ENCODE assay signal across 9 cellular contexts in genomic region chr10:29535778-29536459, GRCh38.
A peak's percentile ranks its signal among the peaks of the same experiment; 100 is the strongest.
DNase-seq lines count a peak whose midpoint lies in the region; ATAC-seq and TF ChIP-seq lines count a peak whose summit lies in the region.
"Had no signal": no experiment of that assay in that cellular context is flagged by ENCODE, and none has a peak within 500 bp of the region (broad histone marks: within the 10 kb centered on the region; RNA-seq: fewer than 3 reads in every experiment).

No MANE protein-coding gene starts in this region.

- CTCF ChIA-PET in AG04450 (lab: Charles Lee): interaction anchor here (0.8 to 2.3 kb wide), 12 partner anchors 9 to 149 kb away, joined by 3 to 41 read pairs (median 9); no protein-coding TSS in a partner anchor
- CTCF ChIA-PET in naive thymus-derived CD4-positive, alpha-beta T cell (lab: Charles Lee): no interaction called here

- no peaks in the 10 kb centered on the region for H3K27me3 Mint-ChIP-seq in osteocyte (ENCODE audit: unreplicated experiment)
- H3K27me3 Mint-ChIP-seq in naive thymus-derived CD4-positive, alpha-beta T cell: no peaks in the 10 kb centered on the region

- H3K9me3 ChIP-seq in AG04450 (ENCODE audit: control insufficient read depth, insufficient read depth, low read length) (no peaks in the 10 kb centered on the region), SJCRH30 (replicated peaks) (no peaks in the 10 kb centered on the region)
- no peaks in the 10 kb centered on the region for H3K9me3 ChIP-seq in naive thymus-derived CD4-positive, alpha-beta T cell (ENCODE audit: control insufficient read depth in 2 of 3, low read length in 3 of 3)

- H3K4me3 ChIP-seq in AG04450 (ENCODE audit: low read depth, low read length) (peak overlapping the region; percentile 37), fibroblast of villous mesenchyme (ENCODE audit: low read depth, low read length) (peak overlapping the region; percentile 8), SJCRH30 (no peak overlapping the region)
- no peak overlapping the region for H3K4me3 ChIP-seq in naive thymus-derived CD4-positive, alpha-beta T cell (ENCODE audit: low read length)

- no peaks in the 10 kb centered on the region for H3K9me3 Mint-ChIP-seq in osteocyte (ENCODE audit: unreplicated experiment)
- H3K9me3 Mint-ChIP-seq in naive thymus-derived CD4-positive, alpha-beta T cell: no peaks in the 10 kb centered on the region

- POLR2A ChIA-PET in AG04450 (lab: Yijun Ruan, JAX): no interaction called here
- POLR2A ChIA-PET in naive thymus-derived CD4-positive, alpha-beta T cell (lab: Charles Lee): no interaction called here

- H3K4me3 Mint-ChIP-seq in osteocyte (ENCODE audit: unreplicated experiment): peak overlapping the region; percentile 67
- H3K4me3 Mint-ChIP-seq in naive thymus-derived CD4-positive, alpha-beta T cell: no peak overlapping the region

- H3K27ac Mint-ChIP-seq in osteocyte (ENCODE audit: unreplicated experiment): peak overlapping the region; percentile 85
- H3K27ac Mint-ChIP-seq in naive thymus-derived CD4-positive, alpha-beta T cell: peak overlapping the region in 2 of 9 donors; percentile 28 to 51

- TF ChIP-seq CTCF in AG04450 (IDR thresholded peaks at IDR 0.05; ENCODE audit: low read depth, low read length) (no peak), VCaP (conservative IDR thresholded peaks at IDR 0.05) (peak; percentile 40), fibroblast of villous mesenchyme (IDR thresholded peaks at IDR 0.05; ENCODE audit: insufficient read depth, low read depth, low read length) (no peak), osteocyte (IDR thresholded peaks at IDR 0.05) (peak; percentile 7)

- DNase-seq in AG04450 (ENCODE audit: low read depth, low spot score) (no peak), fibroblast of villous mesenchyme (ENCODE audit: low read depth) (no peak), osteocyte (ENCODE audit: extremely low spot score, unreplicated experiment) (peak; percentile 34), SJCRH30 (no peak), NOMO-1 (lab: John Stamatoyannopoulos, UW; ENCODE audit: unreplicated experiment in 2 of 2) (no peak)
- no peak for DNase-seq in naive thymus-derived CD4-positive, alpha-beta T cell
- DNase-seq: NCI-H1436 had no signal

- peaks cover 0 to 14% (median 0%) of the 10 kb centered on the region in 3 experiments for H3K36me3 ChIP-seq in naive thymus-derived CD4-positive, alpha-beta T cell (ENCODE audit: control insufficient read depth in 2 of 3, insufficient read depth in 3 of 3, low read length in 3 of 3)
- peaks cover 7% of the 10 kb centered on the region for H3K36me3 ChIP-seq in SJCRH30

- peak overlapping the region; percentile 47 for H3K27ac ChIP-seq in AG04450 (ENCODE audit: low read depth, low read length)
- peak overlapping the region; percentile 95 for H3K27ac ChIP-seq in VCaP
- no peak overlapping the region for H3K27ac ChIP-seq in naive thymus-derived CD4-positive, alpha-beta T cell (ENCODE audit: low read depth, low read length)
- no peak overlapping the region for H3K27ac ChIP-seq in SJCRH30

- peaks cover 42% of the 10 kb centered on the region for H3K4me1 Mint-ChIP-seq in osteocyte (ENCODE audit: unreplicated experiment)
- peaks cover 0 to 17% (median 6%) of the 10 kb centered on the region in 7 donors for H3K4me1 Mint-ChIP-seq in naive thymus-derived CD4-positive, alpha-beta T cell

- H3K27me3 ChIP-seq in AG04450 (ENCODE audit: control insufficient read depth, insufficient read depth, low read length) (no peaks in the 10 kb centered on the region), SJCRH30 (no peaks in the 10 kb centered on the region)
- no peaks in the 10 kb centered on the region for H3K27me3 ChIP-seq in naive thymus-derived CD4-positive, alpha-beta T cell (ENCODE audit: control insufficient read depth in 2 of 2, insufficient read depth in 2 of 2, low read length in 2 of 2)

- no peak for ATAC-seq in GM19395 (IDR thresholded peaks at IDR 0.05; ENCODE audit: unreplicated experiment)
- no peak for ATAC-seq in naive thymus-derived CD4-positive, alpha-beta T cell

- H3K36me3 Mint-ChIP-seq in osteocyte (ENCODE audit: unreplicated experiment): peaks cover 45% of the 10 kb centered on the region
- peaks cover 0 to 54% (median 17%) of the 10 kb centered on the region in 5 donors for H3K36me3 Mint-ChIP-seq in naive thymus-derived CD4-positive, alpha-beta T cell

- H3K4me1 ChIP-seq in naive thymus-derived CD4-positive, alpha-beta T cell (ENCODE audit: control insufficient read depth in 2 of 2, insufficient read depth in 2 of 2, low read length in 2 of 2): no peaks in the 10 kb centered on the region
- H3K4me1 ChIP-seq in SJCRH30: peaks cover 5% of the 10 kb centered on the region; the same call in 1 of the 2 replicates

- intact Hi-C loops in naive thymus-derived CD4-positive, alpha-beta T cell (cut with micrococcal nuclease): no loop called here

Comparison
In these comparisons a context has a peak if more than half of its experiments do, and no peak if none do; other contexts are left out.
1. H3K27ac ChIP-seq: peak in AG04450 (single experiment) and VCaP (single experiment); none in naive thymus-derived CD4-positive, alpha-beta T cell (single experiment) and SJCRH30 (single experiment).
2. H3K4me3 ChIP-seq: peak in AG04450 (single experiment) and fibroblast of villous mesenchyme (single experiment); none in naive thymus-derived CD4-positive, alpha-beta T cell (single experiment) and SJCRH30 (single experiment).
3. CTCF ChIP-seq: peak in VCaP (single experiment) and osteocyte (single experiment); none in AG04450 (single experiment) and fibroblast of villous mesenchyme (single experiment).